Comparison of ENCODE assay signal across 7 cellular contexts in the genomic region with DNA sequence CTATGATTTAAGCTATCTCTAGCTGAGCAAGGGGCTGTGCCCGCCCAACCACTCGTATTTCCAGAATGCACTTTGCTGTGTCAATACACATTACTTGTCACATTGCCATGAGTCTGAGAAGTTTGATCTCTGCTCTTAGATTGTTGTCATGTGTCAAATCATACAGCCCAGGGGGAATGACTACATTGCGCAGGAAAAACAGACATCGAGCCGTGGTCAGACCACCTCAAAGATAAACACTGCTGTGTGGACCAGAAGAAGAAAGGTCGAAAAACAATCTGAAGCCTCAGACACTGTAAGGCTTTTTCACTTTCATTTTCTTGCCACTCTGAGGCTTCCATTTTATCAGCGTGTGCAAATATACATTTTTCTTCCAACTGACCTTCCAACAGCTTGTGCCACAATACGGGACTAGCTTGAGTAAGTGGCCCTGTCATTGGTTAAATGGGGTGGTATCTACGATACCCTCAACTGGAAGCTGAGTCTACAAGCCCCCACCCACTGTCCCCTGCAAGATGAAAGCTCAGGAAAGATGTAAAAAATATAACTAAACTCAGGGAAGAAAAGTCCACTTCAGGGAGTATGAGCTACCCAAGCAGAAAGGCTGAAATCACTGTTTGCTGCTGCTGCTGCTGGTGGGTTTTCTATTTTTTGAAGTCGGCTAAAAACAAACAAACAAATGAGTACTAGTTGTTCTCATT.
A peak's percentile ranks its signal among the peaks of the same experiment; 100 is the strongest.
DNase-seq lines count a peak whose midpoint lies in the region; ATAC-seq, FAIRE-seq and TF ChIP-seq lines count a peak whose summit lies in the region.

No MANE protein-coding gene starts in this region.

- intact Hi-C loops in HepG2 (cut with micrococcal nuclease; ENCODE audit: unreplicated experiment) = no loop called here
- intact Hi-C loops in thyroid gland (cut with DNase I) = no loop called here

- FAIRE-seq in HepG2 (lab: Jason Lieb, UNC) = peak; percentile 21

- no peaks in the 10 kb centered on the region for H3F3A ChIP-seq in Loucy (ENCODE audit: low read depth)

- H3K4me2 ChIP-seq in Loucy (ENCODE audit: low read depth, low read length, poor library complexity, severe bottlenecking) (peak overlapping the region; percentile 30), HepG2 (ENCODE audit: low read depth, low read length) (peak overlapping the region; percentile 69)

- no peak for TF ChIP-seq POLR2A in HepG2 (IDR thresholded peaks at IDR 0.05; ENCODE audit: insufficient read depth in 1 of 2, low read depth in 2 of 2, low read length in 2 of 2)
- peak in 1 of 2 donors; percentile 21 for TF ChIP-seq POLR2A in thyroid gland (IDR thresholded peaks at IDR 0.05)

- no peaks in the 10 kb centered on the region for H3K36me3 ChIP-seq in Loucy (ENCODE audit: insufficient read depth, low read length)
- H3K36me3 ChIP-seq in HepG2 (replicated peaks in 1 of 2; ENCODE audit: control insufficient read depth in 1 of 2, insufficient read depth in 2 of 2, low read length in 2 of 2) = no peaks in the 10 kb centered on the region
- no peaks in the 10 kb centered on the region for H3K36me3 ChIP-seq in thyroid gland

- CTCF ChIA-PET in HepG2 (lab: Yijun Ruan, JAX; ENCODE audit: low intra/inter-chr PET ratio, low total read pairs) = no interaction called here

- BruUV-seq in HepG2 (replicated peaks; lab: Mats Ljungman, UMichigan) = no TSS peak

- H3K9me3 ChIP-seq in Loucy (ENCODE audit: insufficient read depth, low read depth, low read length) (no peaks in the 10 kb centered on the region), HepG2 (ENCODE audit: low read length) (no peaks in the 10 kb centered on the region), thyroid gland (no peaks in the 10 kb centered on the region)

- TF ChIP-seq CTCF in Loucy (conservative IDR thresholded peaks at IDR 0.05; ENCODE audit: low read length) (no peak), astrocyte of the spinal cord (IDR thresholded peaks at IDR 0.05; ENCODE audit: low read depth, low read length) (no peak), HepG2 (CRISPR knock-in tag; IDR thresholded peaks at IDR 0.05) (no peak), thyroid gland (IDR thresholded peaks at IDR 0.05) (no peak)

- TF ChIP-seq EP300 in HepG2 (IDR thresholded peaks at IDR 0.05; ENCODE audit: low read depth in 2 of 2, low read length in 2 of 2) (no peak), HepG2 (CRISPR knock-in tag; IDR thresholded peaks at IDR 0.05; ENCODE audit: borderline replicate concordance) (no peak)

- POLR2A ChIA-PET in HepG2 (lab: Yijun Ruan, JAX) = no interaction called here

- H3K4me3 ChIP-seq in Loucy (ENCODE audit: low read length, poor library complexity, severe bottlenecking) (no peak overlapping the region), astrocyte of the spinal cord (ENCODE audit: low read depth, low read length) (peak overlapping the region; percentile 24), HepG2 (replicated peaks in 1 of 3; ENCODE audit: insufficient read depth in 1 of 3, low read depth in 2 of 3, low read length in 3 of 3) (peak overlapping the region; percentile 24 to 31 (median 31); a peak in 4 of 6 replicates), thyroid gland (replicated peaks in 1 of 3) (peak overlapping the region in 2 of 3 donors; percentile 13 to 20)

- H3K9me2 ChIP-seq in Loucy (replicated peaks; ENCODE audit: low read depth, low read length) = no peaks in the 10 kb centered on the region

- H4K20me1 ChIP-seq in Loucy (ENCODE audit: insufficient read depth, low read length, poor library complexity, severe bottlenecking) (no peaks in the 10 kb centered on the region), HepG2 (ENCODE audit: insufficient read depth, low read length) (no peaks in the 10 kb centered on the region)

- no peak overlapping the region for H3K27ac ChIP-seq in HepG2 (ENCODE audit: extremely low read length, insufficient read depth, low read length)
- H3K27ac ChIP-seq in thyroid gland = peak overlapping the region; percentile 82 to 97 (median 93)

- H3K9ac ChIP-seq in Loucy (ENCODE audit: low read depth, low read length, poor library complexity, severe bottlenecking) (no peak overlapping the region), HepG2 (ENCODE audit: insufficient read depth, low read depth, low read length) (no peak overlapping the region)

- TF ChIP-seq RAD21 in HepG2 (CRISPR knock-in tag; IDR thresholded peaks at IDR 0.05) = no peak

- H3K27me3 ChIP-seq in Loucy (ENCODE audit: insufficient read depth, low read length, poor library complexity, severe bottlenecking) (no peaks in the 10 kb centered on the region), HepG2 (ENCODE audit: control insufficient read depth in 1 of 2, insufficient read depth in 2 of 2, low read length in 2 of 2) (peaks cover 0 to 6% of the 10 kb centered on the region in 2 experiments; a peak in 2 of 5 replicates), thyroid gland (no peaks in the 10 kb centered on the region)

- ATAC-seq in HepG2 = peak; percentile 92

- no peaks in the 10 kb centered on the region for H3K4me1 ChIP-seq in Loucy (ENCODE audit: insufficient read depth, low read length, poor library complexity, severe bottlenecking)
- H3K4me1 ChIP-seq in HepG2 (ENCODE audit: insufficient read depth, low read length) = peaks cover 15% of the 10 kb centered on the region; the same call in 1 of the 2 replicates
- H3K4me1 ChIP-seq in thyroid gland = peaks cover 10 to 20% of the 10 kb centered on the region in 2 donors

- WGBS in HepG2 (ENCODE audit: low lambda C conversion rate) = 1% methylated on average over 10 of the region's 10 CpGs
- WGBS in thyroid gland, 2 donors = 12 to 28% methylated on average over 10 of the region's 10 CpGs

- in situ Hi-C loops in astrocyte of the spinal cord (cut with HindIII; ENCODE audit: low sequenced_read_pairs) = no loop called here
- in situ Hi-C loops in HepG2 (cut with HindIII; ENCODE audit: extremely low pct_ligation_motif_present, low pct_unique_long_range_greater_than_20kb) = no loop called here

- no peak overlapping the region for H2AFZ ChIP-seq in Loucy (ENCODE audit: low read length)
- no peak overlapping the region for H2AFZ ChIP-seq in HepG2 (ENCODE audit: low read length)

- peak; percentile 87 for DNase-seq in astrocyte of the spinal cord (ENCODE audit: low read depth, low spot score)
- peak; percentile 53 for DNase-seq in HepG2 (ENCODE audit: low spot score)
- peak; percentile 73 to 81 for DNase-seq in thyroid gland
- no peak for DNase-seq in NCI-H2081 (lab: John Stamatoyannopoulos, UW)
- no peak for DNase-seq in stimulated activated CD8-positive, alpha-beta memory T cell treated with anti-CD3 and anti-CD28 coated beads, Interleukin-4, amount 100 ng/mL, for 48 hours
- DNase-seq in hippocampal formation (lab: John Stamatoyannopoulos, UW) = no peak

- no peaks in the 10 kb centered on the region for H3K79me2 ChIP-seq in Loucy (ENCODE audit: insufficient read depth, low read length)
- no peaks in the 10 kb centered on the region for H3K79me2 ChIP-seq in HepG2 (ENCODE audit: insufficient read depth, low read length)

TF ChIP-seq in HepG2, 621 proteins besides CTCF, POLR2A, EP300 and RAD21 (continues in another document):
- TF ChIP-seq REXO4 (CRISPR knock-in tag; IDR thresholded peaks at IDR 0.05; ENCODE audit: borderline replicate concordance) (no peak), SIX4 (CRISPR knock-in tag; IDR thresholded peaks at IDR 0.05) (no peak), ZBTB3 (CRISPR knock-in tag; IDR thresholded peaks at IDR 0.05; ENCODE audit: borderline replicate concordance, low read depth) (no peak), MED8 (CRISPR knock-in tag; IDR thresholded peaks at IDR 0.05; ENCODE audit: insufficient replicate concordance) (no peak), ZNF614 (CRISPR knock-in tag; IDR thresholded peaks at IDR 0.05; ENCODE audit: borderline replicate concordance) (no peak), ZEB1 (IDR thresholded peaks at IDR 0.05; ENCODE audit: insufficient replicate concordance, low read depth) (no peak), TCF7 (IDR thresholded peaks at IDR 0.05; ENCODE audit: low read depth) (no peak), NFYB (CRISPR knock-in tag; IDR thresholded peaks at IDR 0.05) (no peak), FOXC1 (CRISPR knock-in tag; IDR thresholded peaks at IDR 0.05; ENCODE audit: borderline replicate concordance) (no peak)
- TF ChIP-seq, protein P1, sequence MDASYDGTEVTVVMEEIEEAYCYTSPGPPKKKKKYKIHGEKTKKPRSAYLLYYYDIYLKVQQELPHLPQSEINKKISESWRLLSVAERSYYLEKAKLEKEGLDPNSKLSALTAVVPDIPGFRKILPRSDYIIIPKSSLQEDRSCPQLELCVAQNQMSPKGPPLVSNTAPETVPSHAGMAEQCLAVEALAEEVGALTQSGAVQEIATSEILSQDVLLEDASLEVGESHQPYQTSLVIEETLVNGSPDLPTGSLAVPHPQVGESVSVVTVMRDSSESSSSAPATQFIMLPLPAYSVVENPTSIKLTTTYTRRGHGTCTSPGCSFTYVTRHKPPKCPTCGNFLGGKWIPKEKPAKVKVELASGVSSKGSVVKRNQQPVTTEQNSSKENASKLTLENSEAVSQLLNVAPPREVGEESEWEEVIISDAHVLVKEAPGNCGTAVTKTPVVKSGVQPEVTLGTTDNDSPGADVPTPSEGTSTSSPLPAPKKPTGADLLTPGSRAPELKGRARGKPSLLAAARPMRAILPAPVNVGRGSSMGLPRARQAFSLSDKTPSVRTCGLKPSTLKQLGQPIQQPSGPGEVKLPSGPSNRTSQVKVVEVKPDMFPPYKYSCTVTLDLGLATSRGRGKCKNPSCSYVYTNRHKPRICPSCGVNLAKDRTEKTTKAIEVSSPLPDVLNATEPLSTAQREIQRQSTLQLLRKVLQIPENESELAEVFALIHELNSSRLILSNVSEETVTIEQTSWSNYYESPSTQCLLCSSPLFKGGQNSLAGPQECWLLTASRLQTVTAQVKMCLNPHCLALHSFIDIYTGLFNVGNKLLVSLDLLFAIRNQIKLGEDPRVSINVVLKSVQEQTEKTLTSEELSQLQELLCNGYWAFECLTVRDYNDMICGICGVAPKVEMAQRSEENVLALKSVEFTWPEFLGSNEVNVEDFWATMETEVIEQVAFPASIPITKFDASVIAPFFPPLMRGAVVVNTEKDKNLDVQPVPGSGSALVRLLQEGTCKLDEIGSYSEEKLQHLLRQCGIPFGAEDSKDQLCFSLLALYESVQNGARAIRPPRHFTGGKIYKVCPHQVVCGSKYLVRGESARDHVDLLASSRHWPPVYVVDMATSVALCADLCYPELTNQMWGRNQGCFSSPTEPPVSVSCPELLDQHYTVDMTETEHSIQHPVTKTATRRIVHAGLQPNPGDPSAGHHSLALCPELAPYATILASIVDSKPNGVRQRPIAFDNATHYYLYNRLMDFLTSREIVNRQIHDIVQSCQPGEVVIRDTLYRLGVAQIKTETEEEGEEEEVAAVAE (CRISPR knock-in tag; IDR thresholded peaks at IDR 0.05; ENCODE audit: borderline replicate concordance) = peak; percentile 95

Comparison
In these comparisons a context has a peak if more than half of its experiments do, and no peak if none do; other contexts are left out.
1. DNase-seq: peak in astrocyte of the spinal cord (single experiment), HepG2 (single experiment) and thyroid gland (2 of 2); none in NCI-H2081 (0 of 2), stimulated activated CD8-positive, alpha-beta memory T cell treated with anti-CD3 and anti-CD28 coated beads, Interleukin-4, amount 100 ng/mL, for 48 hours (single experiment) and hippocampal formation (0 of 2).